Comparison of ENCODE assay signal across 20 cellular contexts in genomic region chr3:126087552-126088175, GRCh38.
"Had no signal": no experiment of that assay in that cellular context is flagged by ENCODE, and none has a peak within 500 bp of the region (broad histone marks: within the 10 kb centered on the region; RNA-seq: fewer than 3 reads in every experiment).

No MANE protein-coding gene starts in this region.

- H3K9me3 ChIP-seq: prostate gland, right atrium auricular region, transverse colon, uterus had no signal

- H3K27ac ChIP-seq: cardiac muscle cell, foreskin keratinocyte, left ventricle myocardium inferior, prostate gland, right atrium auricular region, transverse colon, uterus had no signal

- H3K4me3 ChIP-seq: cardiac muscle cell, left ventricle myocardium inferior, prostate gland, right atrium auricular region, transverse colon, uterus had no signal

- H3K4me1 ChIP-seq: prostate gland had no signal

- H3K27me3 ChIP-seq: cardiac muscle cell, foreskin keratinocyte, right atrium auricular region, transverse colon, uterus had no signal

- H3K36me3 ChIP-seq: cardiac muscle cell, left ventricle myocardium inferior, prostate gland, right atrium auricular region, transverse colon, uterus had no signal

- ATAC-seq: activated CD8-positive, alpha-beta T cell treated with anti-CD3 and anti-CD28 coated beads for 36 hours; activated T-helper 17 cell treated with anti-CD3 and anti-CD28 coated beads, Interleukin-2, amount 50 U/mL, for 72 hours; effector memory CD8-positive, alpha-beta T cell; foreskin keratinocyte had no signal

- DNase-seq: activated CD4-positive, alpha-beta T cell treated with anti-CD3 and anti-CD28 coated beads, Interleukin-2, amount 10 ng/mL, durations not matched to agents 24 days and 14 days; activated CD8-positive, alpha-beta T cell treated with anti-CD3 and anti-CD28 coated beads for 36 hours; activated naive CD4-positive, alpha-beta T cell; activated naive CD8-positive, alpha-beta T cell treated with anti-CD3 and anti-CD28 coated beads for 36 hours; activated T-cell treated with anti-CD3 and anti-CD28 coated beads, Interleukin-2, amount 50 U/mL, for 1 hour; amniotic stem cell; effector memory CD8-positive, alpha-beta T cell; foreskin keratinocyte; glutamatergic neuron; hypothalamus; kidney glomerular epithelial cell; left ventricle myocardium inferior; mammary epithelial cell; T1000; transverse colon; uterus had no signal
